Comparison of ENCODE assay signal across 16 cellular contexts in genomic region chr1:108327534-108328462, GRCh38.
DNase-seq lines count a peak whose midpoint lies in the region; ATAC-seq and TF ChIP-seq lines count a peak whose summit lies in the region.
"Had no signal": no experiment of that assay in that cellular context is flagged by ENCODE, and none has a peak within 500 bp of the region (broad histone marks: within the 10 kb centered on the region; RNA-seq: fewer than 3 reads in every experiment).

No MANE protein-coding gene starts in this region.

- peak overlapping the region; percentile 72 for H2AFZ ChIP-seq in GM23338

- no peak overlapping the region for H3K4me3 ChIP-seq in GM23338
- H3K4me3 ChIP-seq: BLaER1 treated with 17β-estradiol and CSF1 and Interleukin-3, amounts not matched to agents 10 nM and 100 nM; lung had no signal

- no peaks in the 10 kb centered on the region for H3K27me3 Mint-ChIP-seq in GM23338 (ENCODE audit: insufficient read depth, low read depth, poor library complexity)
- peaks cover 31% of the 10 kb centered on the region for H3K27me3 Mint-ChIP-seq in activated naive CD8-positive, alpha-beta T cell treated with anti-CD3 and anti-CD28 coated beads for 36 hours

- H3K36me3 Mint-ChIP-seq in GM23338 (ENCODE audit: low read depth): no peaks in the 10 kb centered on the region
- H3K36me3 Mint-ChIP-seq in activated naive CD8-positive, alpha-beta T cell treated with anti-CD3 and anti-CD28 coated beads for 36 hours: peaks cover 2% of the 10 kb centered on the region

- no peaks in the 10 kb centered on the region for H4K20me1 ChIP-seq in GM23338 (replicated peaks; ENCODE audit: insufficient read depth)
- H4K20me1 ChIP-seq: BLaER1 treated with 17β-estradiol and CSF1 and Interleukin-3, amounts not matched to agents 10 nM and 100 nM had no signal

- H3K4me2 ChIP-seq in GM23338: no peak overlapping the region
- H3K4me2 ChIP-seq: BLaER1 treated with 17β-estradiol and CSF1 and Interleukin-3, amounts not matched to agents 10 nM and 100 nM; KMS-11 had no signal

- no peak overlapping the region; the same call in 1 of the 2 replicates for H3K27ac Mint-ChIP-seq in GM23338
- no peak overlapping the region for H3K27ac Mint-ChIP-seq in activated naive CD8-positive, alpha-beta T cell treated with anti-CD3 and anti-CD28 coated beads for 36 hours

- no peaks in the 10 kb centered on the region for H3K4me1 Mint-ChIP-seq in GM23338
- no peaks in the 10 kb centered on the region for H3K4me1 Mint-ChIP-seq in activated naive CD8-positive, alpha-beta T cell treated with anti-CD3 and anti-CD28 coated beads for 36 hours

- no peaks in the 10 kb centered on the region; the same call in 1 of the 3 replicates for H3K9me3 Mint-ChIP-seq in GM23338
- peaks cover 9% of the 10 kb centered on the region for H3K9me3 Mint-ChIP-seq in activated naive CD8-positive, alpha-beta T cell treated with anti-CD3 and anti-CD28 coated beads for 36 hours

- TF ChIP-seq CTCF in C4-2B (conservative IDR thresholded peaks at IDR 0.05) (peak; percentile 16), GM23338 (conservative IDR thresholded peaks at IDR 0.05; ENCODE audit: low read depth in 2 of 2) (peak; percentile 56 to 75)

- no peaks in the 10 kb centered on the region for H3F3A ChIP-seq in GM23338 (replicated peaks; ENCODE audit: low read depth)

- ATAC-seq in GM23338: peak; percentile 93
- no peak for ATAC-seq in sciatic nerve
- no peak for ATAC-seq in HG02938 (IDR thresholded peaks at IDR 0.05; ENCODE audit: unreplicated experiment)
- ATAC-seq: stimulated activated naive CD8-positive, alpha-beta T cell treated with anti-CD3 and anti-CD28 coated beads, Interleukin-15, Interleukin-2, amounts not matched to agents 100 U/mL and 50 U/mL, for 24 hours had no signal

- no peaks in the 10 kb centered on the region for H3K4me1 ChIP-seq in GM23338 (ENCODE audit: insufficient read depth)
- H3K4me1 ChIP-seq: BLaER1 treated with 17β-estradiol and CSF1 and Interleukin-3, amounts not matched to agents 10 nM and 100 nM had no signal

- H3K36me3 ChIP-seq in GM23338 (ENCODE audit: insufficient read depth): no peaks in the 10 kb centered on the region
- H3K36me3 ChIP-seq: BLaER1 treated with 17β-estradiol and CSF1 and Interleukin-3, amounts not matched to agents 10 nM and 100 nM had no signal

- H3K27me3 ChIP-seq in GM23338 (ENCODE audit: insufficient read depth): no peaks in the 10 kb centered on the region
- H3K27me3 ChIP-seq: BLaER1 treated with 17β-estradiol and CSF1 and Interleukin-3, amounts not matched to agents 10 nM and 100 nM had no signal

- peak; percentile 52 for DNase-seq in GM23338 (ENCODE audit: low spot score)
- peak; percentile 17 for DNase-seq in SK-MEL-5 (ENCODE audit: low read depth, low spot score)
- DNase-seq in iPS DF 4.7 (ENCODE audit: extremely low read depth, low spot score): peak; percentile 25
- no peak for DNase-seq in activated naive CD8-positive, alpha-beta T cell treated with anti-CD3 and anti-CD28 coated beads for 36 hours
- DNase-seq in sciatic nerve (ENCODE audit: low spot score): no peak
- no peak for DNase-seq in activated CD4-positive, CD25-positive, alpha-beta regulatory T cell (lab: John Stamatoyannopoulos, UW)
- DNase-seq: activated T-cell treated with anti-CD3 and anti-CD28 coated beads for 4 hours; GOT3; NCI-H2227 treated with DMSO at 0.1 percent for 48 hours; stimulated activated CD4-positive, alpha-beta T cell treated with anti-CD3 and anti-CD28 coated beads, Interleukin-2, amount 100 ng/mL, for 24 hours; stimulated activated naive CD8-positive, alpha-beta T cell treated with anti-CD3 and anti-CD28 coated beads, Interleukin-15, Interleukin-2, amounts not matched to agents 100 U/mL and 50 U/mL, for 24 hours had no signal

- H3K79me2 ChIP-seq in GM23338 (replicated peaks; ENCODE audit: insufficient read depth): no peaks in the 10 kb centered on the region

- H3K4me3 Mint-ChIP-seq in GM23338: no peak overlapping the region
- H3K4me3 Mint-ChIP-seq in activated naive CD8-positive, alpha-beta T cell treated with anti-CD3 and anti-CD28 coated beads for 36 hours: no peak overlapping the region

- H3K27ac ChIP-seq in C4-2B (no peak overlapping the region), GM23338 (ENCODE audit: low read depth) (no peak overlapping the region)
- H3K27ac ChIP-seq: BLaER1 treated with 17β-estradiol and CSF1 and Interleukin-3, amounts not matched to agents 10 nM and 100 nM; KMS-11 had no signal

- H3K9me2 ChIP-seq in GM23338 (ENCODE audit: insufficient read depth): no peaks in the 10 kb centered on the region

- intact Hi-C loops in sciatic nerve (cut with DNase I): no loop called here

- in situ Hi-C loops in SK-MEL-5 (cut with HindIII; ENCODE audit: low pct_unique_long_range_greater_than_20kb, low sequenced_read_pairs): no loop called here

TF ChIP-seq in GM23338, 12 proteins besides CTCF, POLR2A, EP300 and RAD21:
- no peak for TF ChIP-seq ETS1 (IDR thresholded peaks at IDR 0.05)
- TF ChIP-seq POLR2AphosphoS5 (IDR thresholded peaks at IDR 0.05; ENCODE audit: low read depth): no peak
- TF ChIP-seq ZNF462 (CRISPR knock-in tag; IDR thresholded peaks at IDR 0.05): no peak
- TF ChIP-seq STAT1 (IDR thresholded peaks at IDR 0.05; ENCODE audit: unreplicated experiment): no peak

Comparison
In these comparisons a context has a peak if more than half of its experiments do, and no peak if none do; other contexts are left out.
1. DNase-seq: peak in GM23338 (single experiment), SK-MEL-5 (single experiment) and iPS DF 4.7 (single experiment); none in activated naive CD8-positive, alpha-beta T cell treated with anti-CD3 and anti-CD28 coated beads for 36 hours (single experiment), sciatic nerve (single experiment) and activated CD4-positive, CD25-positive, alpha-beta regulatory T cell (0 of 4).